Comparison of ENCODE assay signal across 27 cellular contexts in the genomic region with DNA sequence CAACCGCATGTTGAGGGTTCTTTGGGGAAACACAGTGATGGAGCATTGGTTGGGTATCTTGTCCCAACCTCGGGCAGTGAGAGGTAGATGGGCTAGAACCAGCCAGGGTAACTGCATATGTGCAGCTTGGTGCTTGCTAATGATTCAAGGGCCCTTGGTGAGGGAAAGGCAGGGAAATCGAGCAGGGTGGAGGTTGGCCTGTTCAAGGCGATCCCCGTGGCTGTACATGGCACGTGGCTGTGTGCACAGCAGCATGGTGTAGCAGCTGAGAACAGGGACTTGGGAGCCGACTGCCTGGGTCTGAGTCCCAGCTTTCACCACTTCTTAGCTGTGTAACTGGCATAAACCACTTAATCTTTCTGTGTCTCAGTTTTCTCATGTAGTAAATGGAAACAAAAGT. TPM values are rescaled to one million over a fixed set of nuclear protein-coding genes. Genes with fewer than 3 reads are reported as not detected.
"Had no signal": no experiment of that assay in that cellular context is flagged by ENCODE, and none has a peak within 500 bp of the region (broad histone marks: within the 10 kb centered on the region; RNA-seq: fewer than 3 reads in every experiment).

No MANE protein-coding gene starts in this region.

- H3K27ac ChIP-seq: colonic mucosa, epithelial cell of prostate, esophagus muscularis mucosa, esophagus squamous epithelium, foreskin keratinocyte, gastrocnemius medialis, gastroesophageal sphincter, heart left ventricle, heart right ventricle had no signal

- H3K4me1 ChIP-seq: colonic mucosa, esophagus muscularis mucosa, foreskin keratinocyte, gastrocnemius medialis, gastroesophageal sphincter, heart left ventricle, heart right ventricle had no signal

- H3K4me3 ChIP-seq: colonic mucosa, dorsolateral prefrontal cortex, esophagus muscularis mucosa, esophagus squamous epithelium, gastrocnemius medialis, gastroesophageal sphincter, heart left ventricle, heart right ventricle had no signal

- H3K9me3 ChIP-seq: colonic mucosa, esophagus muscularis mucosa, esophagus squamous epithelium, gastrocnemius medialis, gastroesophageal sphincter, heart left ventricle, heart right ventricle had no signal

- DNase-seq: colonic mucosa; cortex of kidney; dermis blood vessel endothelial cell; dorsolateral prefrontal cortex; effector CD4-positive, alpha-beta T cell; effector CD8-positive, alpha-beta T cell; effector memory CD4-positive, alpha-beta T cell; effector memory CD8-positive, alpha-beta T cell; endodermal cell; erythroblast; esophagus squamous epithelium; foreskin fibroblast; foreskin keratinocyte; foreskin melanocyte; gastrocnemius medialis; glutamatergic neuron; head of caudate nucleus; heart left ventricle; heart right ventricle had no signal

- FAIRE-seq: colon, endometrium, endothelial cell of umbilical vein, frontal cortex had no signal

- H3K27me3 ChIP-seq: colonic mucosa had no signal

- H3K36me3 ChIP-seq: colonic mucosa, esophagus muscularis mucosa, esophagus squamous epithelium, gastrocnemius medialis, gastroesophageal sphincter, heart left ventricle, heart right ventricle had no signal

- ATAC-seq: effector memory CD8-positive, alpha-beta T cell; esophagus mucosa; foreskin keratinocyte; gastrocnemius medialis; gastroesophageal sphincter; heart left ventricle; heart right ventricle had no signal

RNA-seq across cellular contexts. Expression of a gene that starts 45.5 kb away (rescaled TPM):
- total RNA-seq: endodermal cell had no signal
